Comparison of ENCODE assay signal across 8 cellular contexts in genomic region chr6:108848116-108848868, GRCh38. TPM values are rescaled to one million over a fixed set of nuclear protein-coding genes. Genes with fewer than 3 reads are reported as not detected.
A peak's percentile ranks its signal among the peaks of the same experiment; 100 is the strongest.
DNase-seq lines count a peak whose midpoint lies in the region; ATAC-seq and TF ChIP-seq lines count a peak whose summit lies in the region.

A gene with protein sequence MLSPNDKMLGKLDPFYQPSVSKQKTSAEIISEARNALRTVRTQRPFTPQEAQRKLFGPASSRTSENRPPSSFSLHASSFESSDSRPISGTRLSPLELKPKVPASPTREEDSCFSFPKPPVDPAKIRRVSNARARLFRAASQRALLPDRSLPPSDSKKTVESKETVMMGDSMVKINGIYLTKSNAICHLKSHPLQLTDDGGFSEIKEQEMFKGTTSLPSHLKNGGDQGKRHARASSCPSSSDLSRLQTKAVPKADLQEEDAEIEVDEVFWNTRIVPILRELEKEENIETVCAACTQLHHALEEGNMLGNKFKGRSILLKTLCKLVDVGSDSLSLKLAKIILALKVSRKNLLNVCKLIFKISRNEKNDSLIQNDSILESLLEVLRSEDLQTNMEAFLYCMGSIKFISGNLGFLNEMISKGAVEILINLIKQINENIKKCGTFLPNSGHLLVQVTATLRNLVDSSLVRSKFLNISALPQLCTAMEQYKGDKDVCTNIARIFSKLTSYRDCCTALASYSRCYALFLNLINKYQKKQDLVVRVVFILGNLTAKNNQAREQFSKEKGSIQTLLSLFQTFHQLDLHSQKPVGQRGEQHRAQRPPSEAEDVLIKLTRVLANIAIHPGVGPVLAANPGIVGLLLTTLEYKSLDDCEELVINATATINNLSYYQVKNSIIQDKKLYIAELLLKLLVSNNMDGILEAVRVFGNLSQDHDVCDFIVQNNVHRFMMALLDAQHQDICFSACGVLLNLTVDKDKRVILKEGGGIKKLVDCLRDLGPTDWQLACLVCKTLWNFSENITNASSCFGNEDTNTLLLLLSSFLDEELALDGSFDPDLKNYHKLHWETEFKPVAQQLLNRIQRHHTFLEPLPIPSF (plus strand): TSS chr6:108848422. CDS start chr6:108854268, 5,846 bp downstream.

- peak within 1 kb of the TSS; percentile 71 for H3K27ac Mint-ChIP-seq in type B pancreatic cell

- H3K9me3 ChIP-seq in adrenal gland (replicated peaks in 1 of 3) (no peaks in the 10 kb centered on the region), heart right ventricle (no peaks in the 10 kb centered on the region)

- H3K36me3 Mint-ChIP-seq in type B pancreatic cell = no peaks in the 10 kb centered on the region

- DNase-seq in GM12864 (ENCODE audit: low read depth) = peak; percentile 40
- DNase-seq in NCI-H128 (lab: John Stamatoyannopoulos, UW; ENCODE audit: unreplicated experiment) = peak; percentile 86
- peak; percentile 78 for DNase-seq in SW480 (ENCODE audit: low spot score)
- DNase-seq in adrenal gland = peak; percentile 92 to 96 (median 93)
- peak; percentile 93 to 97 for DNase-seq in heart right ventricle
- DNase-seq in posterior cingulate gyrus = peak; percentile 85 to 99 (median 93)
- DNase-seq in type B pancreatic cell (ENCODE audit: extremely low spot score, unreplicated experiment) = peak; percentile 96

- H3K4me3 ChIP-seq in GM12864 (ENCODE audit: low read depth, low read length) (peak within 1 kb of the TSS; percentile 60), adrenal gland (peak within 1 kb of the TSS; percentile 39 to 97 (median 53)), heart right ventricle (peak within 1 kb of the TSS; percentile 56 to 88 (median 75))

- 0 to 1% (median 0%) methylated on average over 5 to 61 of the region's 61 CpGs for WGBS in adrenal gland, 4 donors
- WGBS in heart right ventricle, 2 donors = 0% methylated on average over 61 of the region's 61 CpGs

- H3K27me3 ChIP-seq in adrenal gland = no peaks in the 10 kb centered on the region
- H3K27me3 ChIP-seq in heart right ventricle = no peaks in the 10 kb centered on the region

- no peaks in the 10 kb centered on the region for H3K9me3 Mint-ChIP-seq in type B pancreatic cell

- H3K4me3 Mint-ChIP-seq in type B pancreatic cell = peak within 1 kb of the TSS; percentile 92

- intact Hi-C loops in adrenal gland (cut with DNase I) (loop anchor here in 1 of 2 donors (2.0 kb wide), 1 partner anchor 25 kb away; no protein-coding TSS in a partner anchor), heart right ventricle (cut with DNase I) (loop anchor here in 4 of 10 donors (2.0 to 10.0 kb wide), 4 partner anchors 49 to 227 kb away; no protein-coding TSS in a partner anchor), posterior cingulate gyrus (cut with DNase I) (loop anchor here (5.0 kb wide), 2 partner anchors 159 to 291 kb away; no protein-coding TSS in a partner anchor)

- H3K27ac ChIP-seq in adrenal gland (peak within 1 kb of the TSS in 4 of 5 donors; percentile 54 to 92 (median 74)), heart right ventricle (peak within 1 kb of the TSS; percentile 63 to 95 (median 85))

- TF ChIP-seq POLR2A in adrenal gland (IDR thresholded peaks at IDR 0.05) = peak in 1 of 2 donors; percentile 59

- peaks cover 9% of the 10 kb centered on the region for H3K4me1 Mint-ChIP-seq in type B pancreatic cell (ENCODE audit: unreplicated experiment)

- no peaks in the 10 kb centered on the region for H3K27me3 Mint-ChIP-seq in type B pancreatic cell

- ATAC-seq in HG02759 (IDR thresholded peaks at IDR 0.05; ENCODE audit: unreplicated experiment) (peak; percentile 98), heart right ventricle (peak; percentile 97 to 98 (median 98))

- H3K4me1 ChIP-seq in adrenal gland (replicated peaks in 1 of 2) = peaks cover 18 to 25% of the 10 kb centered on the region in 2 donors
- peaks cover 0 to 51% (median 31%) of the 10 kb centered on the region in 9 donors for H3K4me1 ChIP-seq in heart right ventricle

- H3K36me3 ChIP-seq in adrenal gland (replicated peaks in 1 of 2) = no peaks in the 10 kb centered on the region
- H3K36me3 ChIP-seq in heart right ventricle = no peaks in the 10 kb centered on the region

- TF ChIP-seq CTCF in GM12864 (IDR thresholded peaks at IDR 0.05; ENCODE audit: low read depth, low read length, missing control alignments) = no peak
- TF ChIP-seq CTCF in adrenal gland (IDR thresholded peaks at IDR 0.05) = no peak
- no peak for TF ChIP-seq CTCF in heart right ventricle (IDR thresholded peaks at IDR 0.05)
- no peak for TF ChIP-seq CTCF in type B pancreatic cell (conservative IDR thresholded peaks at IDR 0.05)

RNA-seq across cellular contexts. Expression of the gene that starts here (rescaled TPM):
- total RNA-seq in adrenal gland = 1 to 10 TPM; 2.1 to 7.8 (median 6.6) TPM
- 1 to 10 TPM; 4.0 to 6.5 (median 5.0) TPM for polyA plus RNA-seq in adrenal gland
- 10 to 100 TPM; 10.6 to 16.4 (median 13.0) TPM for total RNA-seq in heart right ventricle
- polyA plus RNA-seq in heart right ventricle = 1 to 10 TPM; 2.5 to 4.4 TPM
- total RNA-seq in type B pancreatic cell (ENCODE audit: low replicate concordance) = 6.7 and 15.5 TPM in 2 replicates

Comparison
In these comparisons a context has a peak if more than half of its experiments do, and no peak if none do; other contexts are left out.
1. Peak in every context shown above with its lines: DNase-seq, ATAC-seq, H3K4me3 ChIP-seq and H3K27ac ChIP-seq.
2. DNase-seq: peak in every context shown above with its lines; median percentile 96 in type B pancreatic cell; 95 in heart right ventricle; 93 in adrenal gland; 93 in posterior cingulate gyrus; 86 in NCI-H128; 78 in SW480; 40 in GM12864.